ENCODE assay signal across 12 cellular contexts in the genomic region with DNA sequence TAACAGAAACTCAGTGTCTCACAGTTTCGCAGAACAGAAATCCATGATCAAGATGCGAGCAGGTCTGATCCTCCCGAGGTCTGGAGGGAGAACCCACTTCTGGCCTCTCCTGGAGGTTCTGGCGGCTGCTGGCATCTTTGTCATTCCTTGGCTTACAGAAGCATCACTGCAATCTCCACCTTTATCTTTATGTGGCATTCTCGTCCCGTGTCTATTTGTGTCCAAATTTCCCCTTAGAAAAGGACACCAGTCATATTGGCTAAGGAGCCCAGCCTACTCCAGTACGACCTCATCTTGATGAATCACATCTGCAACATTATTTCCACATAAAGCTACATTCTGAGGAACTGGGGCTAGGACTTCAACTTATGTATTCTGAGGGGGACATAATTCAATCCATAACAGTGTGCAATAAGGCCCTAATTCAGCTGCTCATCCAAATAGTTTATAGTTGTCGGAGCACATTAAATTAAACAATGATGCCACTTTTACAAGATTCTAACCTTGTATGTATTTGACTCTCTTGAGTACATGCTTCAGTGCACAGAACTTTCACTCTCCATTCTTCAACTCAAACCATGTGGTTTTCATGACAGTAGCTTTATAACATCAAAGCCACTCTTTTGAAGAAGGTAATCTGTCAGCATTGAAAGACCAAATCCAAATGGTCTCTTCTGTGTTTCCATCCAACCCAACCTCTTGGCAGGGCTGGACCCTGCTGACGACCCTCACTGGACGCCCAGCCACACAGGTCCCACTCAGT.
DNase-seq lines count a peak whose midpoint lies in the region; ATAC-seq lines count a peak whose summit lies in the region.
"Had no signal": no experiment of that assay in that cellular context is flagged by ENCODE, and none has a peak within 500 bp of the region (broad histone marks: within the 10 kb centered on the region; RNA-seq: fewer than 3 reads in every experiment).

No MANE protein-coding gene starts in this region.

- peak overlapping the region; percentile 11 for H3K27ac Mint-ChIP-seq in T-helper 17 cell
- H3K27ac Mint-ChIP-seq: activated naive CD4-positive, alpha-beta T cell treated with anti-CD3 and anti-CD28 coated beads, Interleukin-2, amount 10 ng/mL, durations not matched to agents 7 days and 5 days had no signal

- DNase-seq in T-helper 17 cell (no peak), NCI-H1105 treated with DMSO at 0.1 percent for 48 hours (lab: John Stamatoyannopoulos, UW) (no peak), COLO829 (ENCODE audit: low spot score) (no peak)
- no peak for DNase-seq in activated CD4-positive, CD25-positive, alpha-beta regulatory T cell treated with anti-CD3 and anti-CD28 coated beads, Interleukin-2, amount 50 U/mL, for 72 hours
- DNase-seq: activated naive CD4-positive, alpha-beta T cell treated with anti-CD3 and anti-CD28 coated beads, Interleukin-2, amount 10 ng/mL, durations not matched to agents 7 days and 5 days; mesendoderm had no signal

- H3K4me3 Mint-ChIP-seq in T-helper 17 cell: no peak overlapping the region
- H3K4me3 Mint-ChIP-seq: activated naive CD4-positive, alpha-beta T cell treated with anti-CD3 and anti-CD28 coated beads, Interleukin-2, amount 10 ng/mL, durations not matched to agents 7 days and 5 days; central memory CD8-positive, alpha-beta T cell had no signal

- no peaks in the 10 kb centered on the region for H3K9me3 ChIP-seq in T-helper 17 cell (ENCODE audit: control insufficient read depth, low read length, poor library complexity, severe bottlenecking)
- H3K9me3 ChIP-seq: vagina had no signal

- peaks cover 38% of the 10 kb centered on the region for H3K27me3 Mint-ChIP-seq in T-helper 17 cell
- H3K27me3 Mint-ChIP-seq: central memory CD8-positive, alpha-beta T cell had no signal

- peaks cover 6% of the 10 kb centered on the region for H3K36me3 Mint-ChIP-seq in T-helper 17 cell (ENCODE audit: low read depth)
- H3K36me3 Mint-ChIP-seq: activated naive CD4-positive, alpha-beta T cell treated with anti-CD3 and anti-CD28 coated beads, Interleukin-2, amount 10 ng/mL, durations not matched to agents 7 days and 5 days had no signal

- peaks cover 14% of the 10 kb centered on the region for H3K4me1 Mint-ChIP-seq in T-helper 17 cell
- H3K4me1 Mint-ChIP-seq: central memory CD8-positive, alpha-beta T cell had no signal

- ATAC-seq in GM18499 (IDR thresholded peaks at IDR 0.05; ENCODE audit: insufficient read depth, unreplicated experiment): peak; percentile 81
- peak; percentile 72 for ATAC-seq in GM21360 (IDR thresholded peaks at IDR 0.05; ENCODE audit: unreplicated experiment)
- ATAC-seq in HG03039 (IDR thresholded peaks at IDR 0.05; ENCODE audit: unreplicated experiment): peak; percentile 64
- ATAC-seq in T-helper 17 cell: no peak
- ATAC-seq in GM21515 (IDR thresholded peaks at IDR 0.05; ENCODE audit: unreplicated experiment): no peak

Comparison
In these comparisons a context has a peak if more than half of its experiments do, and no peak if none do; other contexts are left out.
1. ATAC-seq: peak in GM18499 (single experiment), GM21360 (single experiment) and HG03039 (single experiment); none in T-helper 17 cell (single experiment) and GM21515 (single experiment).